20 cellular contexts compared by ENCODE assay signal in the genomic region with DNA sequence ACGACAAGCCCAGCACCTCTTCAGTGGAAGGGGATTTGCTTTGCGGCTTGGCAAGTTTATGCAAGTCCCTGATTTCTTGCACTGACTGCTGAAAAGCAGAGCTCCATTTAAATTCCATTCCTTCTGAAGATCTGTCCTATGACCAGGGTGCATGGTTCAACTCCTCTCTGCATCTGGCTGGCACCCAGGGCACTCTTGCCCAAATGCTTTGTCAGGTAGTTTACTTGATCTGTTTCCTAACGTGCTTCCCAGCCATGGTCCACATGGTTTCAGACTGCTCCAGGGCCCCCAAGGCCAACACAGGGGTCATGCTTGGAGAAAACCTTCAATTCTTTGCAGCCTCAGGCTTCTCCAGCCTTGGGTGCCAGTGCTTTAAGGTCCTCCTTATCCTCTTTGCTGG. TPM values are rescaled to one million over a fixed set of nuclear protein-coding genes. Genes with fewer than 3 reads are reported as not detected.
DNase-seq lines count a peak whose midpoint lies in the region; ATAC-seq, FAIRE-seq and TF ChIP-seq lines count a peak whose summit lies in the region.
"Had no signal": no experiment of that assay in that cellular context is flagged by ENCODE, and none has a peak within 500 bp of the region (broad histone marks: within the 10 kb centered on the region; RNA-seq: fewer than 3 reads in every experiment).

No MANE protein-coding gene starts in this region.

- H3K36me3 ChIP-seq in kidney (ENCODE audit: control insufficient read depth in 1 of 2, insufficient read depth in 2 of 2, low read length in 2 of 2) (peaks cover 0 to 3% of the 10 kb centered on the region in 2 donors), right lobe of liver (no peaks in the 10 kb centered on the region)
- H3K36me3 ChIP-seq: BE2C had no signal

- no peak overlapping the region for H3K4me3 Mint-ChIP-seq in WTC11
- H3K4me3 Mint-ChIP-seq: CD4-positive, CD25-positive, alpha-beta regulatory T cell; CD8-positive, alpha-beta memory T cell; H9 had no signal

- intact Hi-C loops in kidney (cut with DNase I), result no loop called here
- intact Hi-C loops in right lobe of liver (cut with DNase I), result no loop called here

- FAIRE-seq in kidney (lab: Jason Lieb, UNC) (no peak), urothelium cell line (lab: Jason Lieb, UNC) (no peak)
- FAIRE-seq: A204.1, G401.6, GM12892, GM18507, HTR-8/SVneo had no signal

- H3K27ac ChIP-seq in kidney (ENCODE audit: low read depth in 2 of 2, low read length in 2 of 2) (peak overlapping the region; percentile 77 to 81), right lobe of liver (peak overlapping the region; percentile 83 to 96 (median 94))

- H3K36me3 Mint-ChIP-seq in WTC11, result no peaks in the 10 kb centered on the region

- POLR2A ChIA-PET in WTC11 (lab: Charles Lee), result interaction anchor here (0.5 kb wide), 1 partner anchor 1012 kb away, joined by 3 read pairs; no protein-coding TSS in a partner anchor

- no peak for DNase-seq in kidney
- peak; percentile 84 to 94 (median 89) for DNase-seq in right lobe of liver
- peak; percentile 30 for DNase-seq in renal cortical epithelial cell (ENCODE audit: low read depth)
- DNase-seq in urothelium cell line (ENCODE audit: low spot score), result no peak
- no peak for DNase-seq in DMS153 treated with DMSO at 0.1 percent for 48 hours (lab: John Stamatoyannopoulos, UW; ENCODE audit: unreplicated experiment)
- no peak for DNase-seq in WTC11 (ENCODE audit: low spot score)
- DNase-seq: ACHN; BE2C; CD4-positive, CD25-positive, alpha-beta regulatory T cell; CD8-positive, alpha-beta memory T cell; COR-L47; DMS 273 treated with DMSO at 0.1 percent for 48 hours; GOT3; H9 had no signal

- peaks cover 3% of the 10 kb centered on the region; the same call in 1 of the 2 replicates for H3K9me3 Mint-ChIP-seq in WTC11
- H3K9me3 Mint-ChIP-seq: H9 had no signal

- WGBS in right lobe of liver (ENCODE audit: insufficient coverage, low coverage, low lambda C conversion rate, missing lambda C conversion rate), result 4% methylated on average over 2 of the region's 3 CpGs

- CTCF ChIA-PET in WTC11 (lab: Charles Lee), result no interaction called here

- no peak for TF ChIP-seq CTCF in kidney (IDR thresholded peaks at IDR 0.05; ENCODE audit: borderline replicate concordance, extremely low read depth, insufficient read depth)
- no peak for TF ChIP-seq CTCF in right lobe of liver (IDR thresholded peaks at IDR 0.05)
- no peak for TF ChIP-seq CTCF in WTC11 (IDR thresholded peaks at IDR 0.05)

- H3K9me3 ChIP-seq in kidney (ENCODE audit: control insufficient read depth in 1 of 2, low read length in 2 of 2) (no peaks in the 10 kb centered on the region), right lobe of liver (no peaks in the 10 kb centered on the region)
- H3K9me3 ChIP-seq: BE2C had no signal

- peaks cover 3% of the 10 kb centered on the region; the same call in 1 of the 2 replicates for H3K27me3 Mint-ChIP-seq in WTC11 (ENCODE audit: low read depth)
- H3K27me3 Mint-ChIP-seq: CD4-positive, CD25-positive, alpha-beta regulatory T cell; CD8-positive, alpha-beta memory T cell had no signal

- H3K27me3 ChIP-seq in right lobe of liver, result no peaks in the 10 kb centered on the region
- H3K27me3 ChIP-seq: BE2C had no signal

- ATAC-seq in right lobe of liver (peak; percentile 63 to 77 (median 72)), WTC11 (no peak), GM18517 (IDR thresholded peaks at IDR 0.05; ENCODE audit: unreplicated experiment) (no peak)

- H3K4me1 ChIP-seq in kidney (ENCODE audit: control insufficient read depth in 1 of 2, insufficient read depth in 1 of 2, low read depth in 1 of 2, low read length in 2 of 2) (peaks cover 3 to 6% of the 10 kb centered on the region in 2 donors), right lobe of liver (peaks cover 0 to 54% (median 17%) of the 10 kb centered on the region in 4 donors)
- H3K4me1 ChIP-seq: BE2C had no signal

- TF ChIP-seq POLR2A in right lobe of liver (IDR thresholded peaks at IDR 0.05), result no peak

- H3K9ac ChIP-seq in kidney (ENCODE audit: low read length in 2 of 2), result no peak overlapping the region

- H3K27ac Mint-ChIP-seq in WTC11, result no peak overlapping the region
- H3K27ac Mint-ChIP-seq: CD4-positive, CD25-positive, alpha-beta regulatory T cell; CD8-positive, alpha-beta memory T cell had no signal

- H3K4me1 Mint-ChIP-seq in WTC11, result no peaks in the 10 kb centered on the region
- H3K4me1 Mint-ChIP-seq: CD8-positive, alpha-beta memory T cell; H9 had no signal

- H3K4me3 ChIP-seq in kidney (ENCODE audit: low read length in 2 of 2), result no peak overlapping the region
- peak overlapping the region; percentile 27 to 50 (median 40) for H3K4me3 ChIP-seq in right lobe of liver

TF ChIP-seq in WTC11, 78 proteins besides CTCF, POLR2A, EP300 and RAD21 (continues in another document):
- no peak for TF ChIP-seq OVOL2 (CRISPR knock-in tag; IDR thresholded peaks at IDR 0.05; ENCODE audit: borderline replicate concordance)
- TF ChIP-seq, protein P1, sequence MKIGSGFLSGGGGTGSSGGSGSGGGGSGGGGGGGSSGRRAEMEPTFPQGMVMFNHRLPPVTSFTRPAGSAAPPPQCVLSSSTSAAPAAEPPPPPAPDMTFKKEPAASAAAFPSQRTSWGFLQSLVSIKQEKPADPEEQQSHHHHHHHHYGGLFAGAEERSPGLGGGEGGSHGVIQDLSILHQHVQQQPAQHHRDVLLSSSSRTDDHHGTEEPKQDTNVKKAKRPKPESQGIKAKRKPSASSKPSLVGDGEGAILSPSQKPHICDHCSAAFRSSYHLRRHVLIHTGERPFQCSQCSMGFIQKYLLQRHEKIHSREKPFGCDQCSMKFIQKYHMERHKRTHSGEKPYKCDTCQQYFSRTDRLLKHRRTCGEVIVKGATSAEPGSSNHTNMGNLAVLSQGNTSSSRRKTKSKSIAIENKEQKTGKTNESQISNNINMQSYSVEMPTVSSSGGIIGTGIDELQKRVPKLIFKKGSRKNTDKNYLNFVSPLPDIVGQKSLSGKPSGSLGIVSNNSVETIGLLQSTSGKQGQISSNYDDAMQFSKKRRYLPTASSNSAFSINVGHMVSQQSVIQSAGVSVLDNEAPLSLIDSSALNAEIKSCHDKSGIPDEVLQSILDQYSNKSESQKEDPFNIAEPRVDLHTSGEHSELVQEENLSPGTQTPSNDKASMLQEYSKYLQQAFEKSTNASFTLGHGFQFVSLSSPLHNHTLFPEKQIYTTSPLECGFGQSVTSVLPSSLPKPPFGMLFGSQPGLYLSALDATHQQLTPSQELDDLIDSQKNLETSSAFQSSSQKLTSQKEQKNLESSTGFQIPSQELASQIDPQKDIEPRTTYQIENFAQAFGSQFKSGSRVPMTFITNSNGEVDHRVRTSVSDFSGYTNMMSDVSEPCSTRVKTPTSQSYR (CRISPR knock-in tag; IDR thresholded peaks at IDR 0.05), result no peak
- no peak for TF ChIP-seq NR3C1 (CRISPR knock-in tag; conservative IDR thresholded peaks at IDR 0.05; ENCODE audit: low read depth)
- TF ChIP-seq SOX15 (CRISPR knock-in tag; IDR thresholded peaks at IDR 0.05), result no peak
- TF ChIP-seq ERG (CRISPR knock-in tag; IDR thresholded peaks at IDR 0.05), result no peak
- TF ChIP-seq, protein P2, sequence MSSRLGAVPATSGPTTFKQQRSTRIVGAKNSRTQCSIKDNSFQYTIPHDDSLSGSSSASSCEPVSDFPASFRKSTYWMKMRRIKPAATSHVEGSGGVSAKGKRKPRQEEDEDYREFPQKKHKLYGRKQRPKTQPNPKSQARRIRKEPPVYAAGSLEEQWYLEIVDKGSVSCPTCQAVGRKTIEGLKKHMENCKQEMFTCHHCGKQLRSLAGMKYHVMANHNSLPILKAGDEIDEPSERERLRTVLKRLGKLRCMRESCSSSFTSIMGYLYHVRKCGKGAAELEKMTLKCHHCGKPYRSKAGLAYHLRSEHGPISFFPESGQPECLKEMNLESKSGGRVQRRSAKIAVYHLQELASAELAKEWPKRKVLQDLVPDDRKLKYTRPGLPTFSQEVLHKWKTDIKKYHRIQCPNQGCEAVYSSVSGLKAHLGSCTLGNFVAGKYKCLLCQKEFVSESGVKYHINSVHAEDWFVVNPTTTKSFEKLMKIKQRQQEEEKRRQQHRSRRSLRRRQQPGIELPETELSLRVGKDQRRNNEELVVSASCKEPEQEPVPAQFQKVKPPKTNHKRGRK (CRISPR knock-in tag; IDR thresholded peaks at IDR 0.05; ENCODE audit: borderline replicate concordance), result no peak
- no peak for TF ChIP-seq ELF4 (CRISPR knock-in tag; IDR thresholded peaks at IDR 0.05; ENCODE audit: low read depth)
- TF ChIP-seq ZNF423 (CRISPR knock-in tag; IDR thresholded peaks at IDR 0.05), result no peak

RNA-seq across cellular contexts. Expression of gene HP, which starts 11.2 kb away (rescaled TPM):
- 41.4 TPM for total RNA-seq in kidney
- polyA plus RNA-seq in kidney (ENCODE audit: insufficient read depth, low read depth, low replicate concordance), result 73.9 TPM
- over 10,000 TPM; 42,048 to 58,242 (median 47,923) TPM for total RNA-seq in right lobe of liver
- total RNA-seq in renal cortical epithelial cell, result 1.8 TPM in 1 of 2 replicates, not detected in the other
- 10.0 to 20.6 TPM (median 11.1 TPM) in 3 replicates for total RNA-seq in WTC11 (2021)
- total RNA-seq: CD4-positive, CD25-positive, alpha-beta regulatory T cell; CD8-positive, alpha-beta memory T cell; H9 had no signal
- polyA plus RNA-seq: CD4-positive, CD25-positive, alpha-beta regulatory T cell; CD8-positive, alpha-beta memory T cell had no signal

RNA-seq across cellular contexts. Expression of gene HPR, which starts 20.0 kb away (rescaled TPM):
- total RNA-seq in kidney (0.79 TPM), right lobe of liver (100 to 1,000 TPM; 115 to 337 (median 142) TPM), renal cortical epithelial cell (not detected in 2 replicates), WTC11 (2021) (0.37 TPM in 1 of 3 replicates, not detected in the others)
- 6.3 TPM for polyA plus RNA-seq in kidney (ENCODE audit: insufficient read depth, low read depth, low replicate concordance)
- total RNA-seq: CD4-positive, CD25-positive, alpha-beta regulatory T cell; CD8-positive, alpha-beta memory T cell; H9 had no signal
- polyA plus RNA-seq: CD8-positive, alpha-beta memory T cell had no signal

RNA-seq across cellular contexts. Expression of gene DHODH, which starts 34.5 kb away (rescaled TPM):
- total RNA-seq in kidney, result 10.7 TPM
- polyA plus RNA-seq in kidney (ENCODE audit: insufficient read depth, low read depth, low replicate concordance), result 8.9 TPM
- 100 to 1,000 TPM in 1 of 6 experiments, 10 to 100 TPM in 5; 26.7 to 108 (median 74.6) TPM for total RNA-seq in right lobe of liver
- 4.0 and 4.2 TPM in 2 replicates for total RNA-seq in renal cortical epithelial cell
- total RNA-seq in WTC11 (2021), result 15.3 to 19.0 TPM (median 16.5 TPM) in 3 replicates

RNA-seq across cellular contexts. Expression of gene PKD1L3, which starts 42.9 kb away (rescaled TPM):
- total RNA-seq in kidney, result 0.31 TPM
- not detected for polyA plus RNA-seq in kidney (ENCODE audit: insufficient read depth, low read depth, low replicate concordance)
- total RNA-seq in right lobe of liver, result 1 to 10 TPM in 2 of 6 experiments, under 1 TPM in 4; 0.60 to 2.0 (median 0.83) TPM
- under 0.01 TPM in 1 of 2 replicates, not detected in the other for total RNA-seq in renal cortical epithelial cell
- total RNA-seq in WTC11 (2021), result not detected in 3 replicates
- total RNA-seq: CD4-positive, CD25-positive, alpha-beta regulatory T cell; CD8-positive, alpha-beta memory T cell; H9 had no signal
- polyA plus RNA-seq: CD4-positive, CD25-positive, alpha-beta regulatory T cell; CD8-positive, alpha-beta memory T cell had no signal

RNA-seq across cellular contexts. Expression of gene TXNL4B, which starts 50.4 kb away (rescaled TPM):
- total RNA-seq in kidney, result 16.1 TPM
- polyA plus RNA-seq in kidney (ENCODE audit: insufficient read depth, low read depth, low replicate concordance), result 11.9 TPM
- 10 to 100 TPM in 2 of 6 experiments, 1 to 10 TPM in 4; 5.5 to 11.6 (median 8.2) TPM for total RNA-seq in right lobe of liver
- 5.4 and 15.8 TPM in 2 replicates for total RNA-seq in renal cortical epithelial cell
- 8.3 to 9.9 TPM (median 9.0 TPM) in 3 replicates for total RNA-seq in WTC11 (2021)

Comparison
In these comparisons a context has a peak if more than half of its experiments do, and no peak if none do; other contexts are left out.
1. DNase-seq: peak in right lobe of liver (3 of 3) and renal cortical epithelial cell (single experiment); none in kidney (single experiment), urothelium cell line (single experiment), DMS153 treated with DMSO at 0.1 percent for 48 hours (single experiment) and WTC11 (single experiment).
2. H3K4me3 ChIP-seq: peak in right lobe of liver (3 of 3); none in kidney (0 of 2).
3. ATAC-seq: peak in right lobe of liver (4 of 4); none in WTC11 (single experiment) and GM18517 (single experiment).
4. RNA of gene HP, which starts 11.2 kb away (total RNA-seq): 42,048 to 58,242 TPM in right lobe of liver; 41.4 TPM in kidney (single experiment), 10.0 to 20.6 TPM in WTC11 and 1.8 TPM in renal cortical epithelial cell; every median in the first group is over 100 times any median in the second.
5. RNA of gene HPR, which starts 20.0 kb away (total RNA-seq): 115 to 337 TPM in right lobe of liver; 0.79 TPM in kidney (single experiment), 0.37 TPM in WTC11 and not detected in renal cortical epithelial cell; every median in the first group is over 10 times any median in the second.